Comparison of ENCODE assay signal across 15 cellular contexts in genomic region chr4:118811008-118811764, GRCh38. TPM values are rescaled to one million over a fixed set of nuclear protein-coding genes. Genes with fewer than 3 reads are reported as not detected.
DNase-seq lines count a peak whose midpoint lies in the region; ATAC-seq, FAIRE-seq and TF ChIP-seq lines count a peak whose summit lies in the region.
"Had no signal": no experiment of that assay in that cellular context is flagged by ENCODE, and none has a peak within 500 bp of the region (broad histone marks: within the 10 kb centered on the region; RNA-seq: fewer than 3 reads in every experiment).

No MANE protein-coding gene starts in this region.

- no peak for TF ChIP-seq EP300 in K562 (IDR thresholded peaks at IDR 0.05; ENCODE audit: low read length)

- intact Hi-C loops in Right ventricle myocardium superior (cut with DNase I) (no loop called here), K562 (cut with micrococcal nuclease) (no loop called here), aorta (cut with DNase I) (no loop called here)

- 0 out of 2 replicates have a peak, but pooled peaks cover 3% of the 10 kb centered on the region for H4K20me1 ChIP-seq in K562 (replicated peaks; ENCODE audit: control insufficient read depth, insufficient read depth, low read length)

- in situ Hi-C loops in K562 (cut with MboI): no loop called here

- no peak for FAIRE-seq in K562 (lab: Jason Lieb, UNC)
- FAIRE-seq: A549, colon had no signal

- DNase-seq in Right ventricle myocardium superior (no peak), right atrium auricular region (ENCODE audit: low spot score) (no peak), K562 (ENCODE audit: extremely low read depth in 1 of 4, low spot score in 3 of 4) (no peak), aorta (no peak), NCI-H2196 treated with DMSO at 0.1 percent for 48 hours (lab: John Stamatoyannopoulos, UW; ENCODE audit: unreplicated experiment) (no peak), NCI-H2081 treated with DMSO at 0.1 percent for 48 hours (lab: John Stamatoyannopoulos, UW) (no peak), DMS114 treated with DMSO at 0.1 percent for 48 hours (lab: John Stamatoyannopoulos, UW; ENCODE audit: unreplicated experiment) (no peak)
- DNase-seq: activated T-cell treated with anti-CD3 and anti-CD28 coated beads, Interleukin-2, amount 50 U/mL, for 1 hour; hippocampal formation; NCI-H1436; PC-3; stimulated activated CD4-positive, alpha-beta T cell treated with anti-CD3 and anti-CD28 coated beads, Interleukin-2, amount 100 ng/mL, for 48 hours had no signal

- no peaks in the 10 kb centered on the region for H3K79me2 ChIP-seq in K562 (ENCODE audit: control insufficient read depth, insufficient read depth, low read length)

- H3K9me3 ChIP-seq in right atrium auricular region (no peaks in the 10 kb centered on the region), K562 (replicated peaks; ENCODE audit: control insufficient read depth, insufficient read depth, low read depth, low read length) (no peaks in the 10 kb centered on the region), liver (ENCODE audit: control insufficient read depth in 4 of 4, low read length in 3 of 4) (no peaks in the 10 kb centered on the region), aorta (ENCODE audit: control insufficient read depth, low read length) (no peaks in the 10 kb centered on the region)
- H3K9me3 ChIP-seq: A549 had no signal

- H3K4me3 ChIP-seq in right atrium auricular region (no peak overlapping the region), K562 (no peak overlapping the region), liver (ENCODE audit: low read depth in 1 of 3, low read length in 3 of 3) (no peak overlapping the region), aorta (ENCODE audit: low read length in 2 of 2) (no peak overlapping the region)
- H3K4me3 ChIP-seq: A549 had no signal

- H3K36me3 ChIP-seq in right atrium auricular region: peaks cover 81% of the 10 kb centered on the region
- peaks cover 53% of the 10 kb centered on the region; the same call in 2 of the 3 replicates for H3K36me3 ChIP-seq in K562 (ENCODE audit: control insufficient read depth, insufficient read depth, low read length)
- H3K36me3 ChIP-seq in liver (ENCODE audit: control insufficient read depth in 4 of 4, insufficient read depth in 3 of 4, low read depth in 1 of 4, low read length in 3 of 4): peaks cover 20 to 69% (median 54%) of the 10 kb centered on the region in 4 donors
- peaks cover 14 to 23% of the 10 kb centered on the region in 2 donors for H3K36me3 ChIP-seq in aorta (ENCODE audit: control insufficient read depth in 1 of 2, insufficient read depth in 2 of 2, low read length in 1 of 2)

- H2AFZ ChIP-seq in K562 (ENCODE audit: low read depth, low read length): no peak overlapping the region

- H3K4me1 ChIP-seq in right atrium auricular region (peaks cover 0 to 7% of the 10 kb centered on the region in 2 donors), K562 (replicated peaks in 1 of 2; ENCODE audit: control insufficient read depth in 2 of 2, insufficient read depth in 2 of 2, low read length in 2 of 2) (no peaks in the 10 kb centered on the region), liver (ENCODE audit: control insufficient read depth in 4 of 4, insufficient read depth in 4 of 4, low read length in 3 of 4) (peaks cover 0 to 6% (median 2%) of the 10 kb centered on the region in 4 donors), aorta (ENCODE audit: control insufficient read depth in 1 of 2, insufficient read depth in 2 of 2, low read length in 2 of 2) (peaks cover 0 to 4% of the 10 kb centered on the region in 2 donors)
- H3K4me1 ChIP-seq: A549 had no signal

- TF ChIP-seq CTCF in right atrium auricular region (IDR thresholded peaks at IDR 0.05) (no peak), K562 (IDR thresholded peaks at IDR 0.05 in 2 of 3, conservative IDR thresholded peaks at IDR 0.05 in 1 of 3; ENCODE audit: insufficient read depth in 2 of 3, low read depth in 1 of 3, low read length in 3 of 3) (no peak), liver (IDR thresholded peaks at IDR 0.05; ENCODE audit: low read depth, low read length, missing input control) (no peak)

- H3K27me3 ChIP-seq in right atrium auricular region (no peaks in the 10 kb centered on the region), K562 (ENCODE audit: control insufficient read depth in 2 of 2, insufficient read depth in 2 of 2, low read length in 2 of 2) (no peaks in the 10 kb centered on the region), liver (ENCODE audit: control insufficient read depth in 4 of 4, insufficient read depth in 4 of 4, low read length in 3 of 4) (no peaks in the 10 kb centered on the region), aorta (ENCODE audit: control insufficient read depth in 1 of 2, insufficient read depth in 2 of 2, low read length in 1 of 2) (no peaks in the 10 kb centered on the region)

- no TSS peak for BruUV-seq in K562 (replicated peaks; lab: Mats Ljungman, UMichigan)

- no peaks in the 10 kb centered on the region for H3K9me1 ChIP-seq in K562 (ENCODE audit: control insufficient read depth, insufficient read depth, low read length)

- WGBS in K562 (ENCODE audit: insufficient coverage, low coverage, missing lambda C conversion rate): 45% methylated on average over 3 of the region's 3 CpGs
- 69% methylated on average over 3 of the region's 3 CpGs for WGBS in liver
- 34 to 43% methylated on average over 3 of the region's 3 CpGs for WGBS in aorta, 2 donors

- no peak overlapping the region for H3K4me2 ChIP-seq in K562 (ENCODE audit: insufficient read depth, low read length)
- H3K4me2 ChIP-seq: A549 had no signal

- no peak for TF ChIP-seq POLR2A in K562 (conservative IDR thresholded peaks at IDR 0.05)

- TF ChIP-seq RAD21 in K562 (CRISPR knock-in tag; conservative IDR thresholded peaks at IDR 0.05 in 1 of 2, IDR thresholded peaks at IDR 0.05 in 1 of 2): no peak
- TF ChIP-seq RAD21 in liver (IDR thresholded peaks at IDR 0.05): no peak

- CTCF ChIA-PET in K562 (lab: Yijun Ruan, JAX; ENCODE audit: low intra/inter-chr PET ratio): no interaction called here

- H3K9ac ChIP-seq in K562 (ENCODE audit: insufficient read depth in 1 of 2, low read depth in 2 of 2, low read length in 2 of 2) (no peak overlapping the region), liver (ENCODE audit: low read depth in 1 of 2, low read length in 2 of 2) (no peak overlapping the region)

- POLR2A ChIA-PET in K562 (lab: Yijun Ruan, JAX): no interaction called here

- H3K27ac ChIP-seq in right atrium auricular region: peak overlapping the region in 1 of 2 donors; percentile 40
- no peak overlapping the region; the same call in 2 of the 3 replicates for H3K27ac ChIP-seq in K562 (ENCODE audit: extremely low read depth, low read depth, low read length)
- H3K27ac ChIP-seq in liver (ENCODE audit: low read depth in 1 of 2, low read length in 2 of 2): peak overlapping the region; percentile 28 to 39
- no peak overlapping the region for H3K27ac ChIP-seq in aorta (ENCODE audit: low read depth in 1 of 2, low read length in 2 of 2)
- H3K27ac ChIP-seq: A549 had no signal

- ATAC-seq in Right ventricle myocardium superior (ENCODE audit: poor library complexity) (peak; percentile 26), K562 (no peak), aorta (ENCODE audit: low FRiP score) (peak; percentile 74)
- ATAC-seq: A549, PC-3 had no signal

TF ChIP-seq in K562, 482 proteins besides CTCF, POLR2A, EP300 and RAD21 (continues in another document):
- TF ChIP-seq NEUROD1 (IDR thresholded peaks at IDR 0.05; ENCODE audit: borderline replicate concordance, low read depth, low read length, partially characterized antibody): no peak
- peak; percentile 45 for TF ChIP-seq ATF3 (IDR thresholded peaks at IDR 0.05)
- no peak for TF ChIP-seq ATF3 (CRISPR knock-in tag; conservative IDR thresholded peaks at IDR 0.05)

TF ChIP-seq in liver, 16 proteins besides CTCF, POLR2A, EP300 and RAD21:
- TF ChIP-seq MAX (IDR thresholded peaks at IDR 0.05): no peak
- TF ChIP-seq FOXA2 (IDR thresholded peaks at IDR 0.05): no peak
- no peak for TF ChIP-seq GABPA (IDR thresholded peaks at IDR 0.05 in 1 of 2, conservative IDR thresholded peaks at IDR 0.05 in 1 of 2)
- no peak for TF ChIP-seq EGR1 (IDR thresholded peaks at IDR 0.05; ENCODE audit: low read depth in 2 of 2)
- peak; percentile 16 to 27 for TF ChIP-seq HNF4A (conservative IDR thresholded peaks at IDR 0.05)
- peak; percentile 6 for TF ChIP-seq SP1 (IDR thresholded peaks at IDR 0.05)

RNA-seq across cellular contexts. Expression of gene SEC24D, which starts 24.7 kb away (rescaled TPM):
- 10.2 TPM for total RNA-seq in Right ventricle myocardium superior
- 10 to 100 TPM; 25.8 to 33.4 TPM for total RNA-seq in right atrium auricular region
- 81.0 and 127 TPM in 2 replicates for total RNA-seq in K562 (2011; cell fraction: chromatin; rRNA removed; ENCODE audit: low replicate concordance)
- 24.8 and 40.4 TPM in 2 replicates for total RNA-seq in K562 (2011; cell fraction: nucleolus; rRNA removed)
- 67.7 and 90.5 TPM in 2 replicates for total RNA-seq in K562 (2011; cell fraction: nucleoplasm; rRNA removed)
- 8.1 and 10.4 TPM in 2 replicates for total RNA-seq in K562 (2014; rRNA removed)
- total RNA-seq in K562 (2014; rRNA removed; fragmentation: Illumina TruSeq; extraction: Trizol): 15.0 and 16.5 TPM in 2 replicates
- 11.3 and 12.1 TPM in 2 replicates for total RNA-seq in K562 (2015; rRNA removed; fragmentation: Illumina TruSeq; extraction: Trizol)
- total RNA-seq in K562 (2021): 20.0 and 20.1 TPM in 2 replicates
- polyA plus RNA-seq in K562 (2011; rRNA removed): 22.5 and 37.3 TPM in 2 replicates
- 12.3 and 36.0 TPM in 2 replicates for polyA plus RNA-seq in K562 (2011; cell fraction: cytosol; rRNA removed)
- 44.1 and 66.0 TPM in 2 replicates for polyA plus RNA-seq in K562 (2011; cell fraction: nucleus; rRNA removed)
- 13.2 and 34.7 TPM in 2 replicates for polyA plus RNA-seq in K562 (2012)
- polyA plus RNA-seq in K562 (2014; fragmentation: Illumina TruSeq; extraction: Trizol): 16.8 and 19.6 TPM in 2 replicates
- polyA plus RNA-seq in K562 (2014; fragmentation: Nextera tagmentation; extraction: Ambion mirVana): 1 to 10 TPM; 7.1 to 8.1 TPM
- polyA plus RNA-seq in K562 (2014; rRNA removed): 9.0 and 10.5 TPM in 2 replicates
- 34.8 and 79.8 TPM in 2 replicates for polyA minus RNA-seq in K562 (2011; rRNA and poly(A)+ RNA removed)
- polyA minus RNA-seq in K562 (2011; cell fraction: cytosol; rRNA and poly(A)+ RNA removed): 17.4 and 37.8 TPM in 2 replicates
- polyA minus RNA-seq in K562 (2011; cell fraction: nucleus; rRNA and poly(A)+ RNA removed): 39.9 and 102 TPM in 2 replicates
- total RNA-seq in liver: 10 to 100 TPM; 16.0 to 80.8 TPM
- 10 to 100 TPM; 18.1 to 49.3 TPM for polyA plus RNA-seq in liver
- 100 to 1,000 TPM; 126 to 127 TPM for total RNA-seq in aorta
- 10 to 100 TPM; 25.3 to 30.6 TPM for polyA plus RNA-seq in aorta

Comparison
In these comparisons a context has a peak if more than half of its experiments do, and no peak if none do; other contexts are left out.
1. H3K27ac ChIP-seq: peak in liver (2 of 2); none in K562 (single experiment) and aorta (0 of 2).